ENCODE assay signal across 18 cellular contexts in the genomic region with DNA sequence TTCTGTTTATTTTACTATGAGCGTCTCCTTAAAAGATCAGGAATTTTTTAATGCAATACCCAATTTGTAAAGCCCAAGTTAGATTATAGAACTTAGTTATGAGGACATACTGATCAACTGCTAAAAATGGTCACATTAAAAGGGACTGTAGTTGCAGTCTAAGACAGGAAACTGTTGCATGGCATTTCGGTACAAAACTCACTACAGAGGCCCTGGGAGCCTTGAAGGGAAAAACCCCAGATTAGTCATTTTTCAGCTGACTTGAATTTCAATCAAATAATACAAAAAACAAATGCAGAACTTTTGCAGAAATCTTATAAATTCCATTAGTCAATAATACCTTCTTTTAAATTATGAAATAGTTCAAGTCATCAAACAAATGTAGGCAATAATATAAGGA. TPM values are rescaled to one million over a fixed set of nuclear protein-coding genes. Genes with fewer than 3 reads are reported as not detected.
DNase-seq lines count a peak whose midpoint lies in the region; ATAC-seq, FAIRE-seq and TF ChIP-seq lines count a peak whose summit lies in the region.
"Had no signal": no experiment of that assay in that cellular context is flagged by ENCODE, and none has a peak within 500 bp of the region (broad histone marks: within the 10 kb centered on the region; RNA-seq: fewer than 3 reads in every experiment).

No MANE protein-coding gene starts in this region.

- H3K36me3 ChIP-seq in SJSA1, result peaks cover 4% of the 10 kb centered on the region

- H3K9me3 ChIP-seq in SJSA1 (replicated peaks) (no peaks in the 10 kb centered on the region), T-helper 17 cell (ENCODE audit: control insufficient read depth, low read length, poor library complexity, severe bottlenecking) (no peaks in the 10 kb centered on the region)
- H3K9me3 ChIP-seq: psoas muscle had no signal

- peak; percentile 49 for DNase-seq in CD14-positive monocyte (ENCODE audit: low spot score)
- DNase-seq in H54 (ENCODE audit: insufficient read length, low spot score), result no peak
- peak in 1 of 2 experiments; percentile 10 for DNase-seq in SJSA1 (ENCODE audit: low read depth in 1 of 2, low spot score in 2 of 2)
- DNase-seq in fibroblast of the aortic adventitia (ENCODE audit: low read depth), result peak; percentile 51
- DNase-seq in activated T-helper 2 cell treated with anti-CD3 and anti-CD28 coated beads, Interferon-gamma antibody, Interleukin-2, Interleukin-4, amounts not matched to agents 10 μg/mL and 5 μg/mL and 100 μg/mL, durations not matched to agents 14 hours and 24 hours and 36 hours (ENCODE audit: low spot score), result no peak
- DNase-seq in retina, result no peak
- DNase-seq in T-helper 17 cell, result no peak
- DNase-seq: activated CD4-positive, alpha-beta T cell treated with anti-CD3 and anti-CD28 coated beads, Interleukin-2, amount 10 ng/mL, durations not matched to agents 7 days and 5 days; C1 segment of cervical spinal cord; effector memory CD4-positive, alpha-beta T cell; H9; Karpas-422; psoas muscle; stimulated activated naive CD4-positive, alpha-beta T cell; T-helper 1 cell had no signal

- TF ChIP-seq CTCF in CD14-positive monocyte (IDR thresholded peaks at IDR 0.05) (no peak), fibroblast of the aortic adventitia (IDR thresholded peaks at IDR 0.05; ENCODE audit: insufficient read depth, low read length) (no peak)

- H3K27ac Mint-ChIP-seq in CD14-positive monocyte, result peak overlapping the region in 5 of 7 donors; percentile 36 to 82 (median 64)
- H3K27ac Mint-ChIP-seq in activated T-helper 2 cell treated with anti-CD3 and anti-CD28 coated beads, Interferon-gamma antibody, Interleukin-2, Interleukin-4, amounts not matched to agents 10 μg/mL and 5 μg/mL and 100 μg/mL, durations not matched to agents 14 hours and 24 hours and 36 hours, result no peak overlapping the region
- no peak overlapping the region for H3K27ac Mint-ChIP-seq in T-helper 17 cell
- H3K27ac Mint-ChIP-seq: activated CD4-positive, alpha-beta T cell treated with anti-CD3 and anti-CD28 coated beads, Interleukin-2, amount 10 ng/mL, durations not matched to agents 7 days and 5 days; activated T-helper 1 cell treated with anti-CD3 and anti-CD28 coated beads, Interleukin-12 subunit alpha, Interleukin-12 subunit beta, Interleukin-2, Interleukin-4 antibody, amounts not matched to agents 30 ng/mL and 10 ng/mL and 1 ng/mL, durations not matched to agents 14 hours and 24 hours and 36 hours; H9 had no signal

- H3K27me3 Mint-ChIP-seq in CD14-positive monocyte (ENCODE audit: low read depth in 3 of 3) (peaks cover 0 to 4% (median 0%) of the 10 kb centered on the region in 3 donors), T-helper 17 cell (no peaks in the 10 kb centered on the region)
- H3K27me3 Mint-ChIP-seq in activated T-helper 2 cell treated with anti-CD3 and anti-CD28 coated beads, Interferon-gamma antibody, Interleukin-2, Interleukin-4, amounts not matched to agents 10 μg/mL and 5 μg/mL and 100 μg/mL, durations not matched to agents 14 hours and 24 hours and 36 hours (ENCODE audit: low read depth), result peaks cover 16% of the 10 kb centered on the region

- FAIRE-seq in H54 (lab: Jason Lieb, UNC), result peak; percentile 65
- FAIRE-seq: G401.6 had no signal

- H3K36me3 Mint-ChIP-seq in CD14-positive monocyte (no peaks in the 10 kb centered on the region), T-helper 17 cell (ENCODE audit: low read depth) (no peaks in the 10 kb centered on the region)
- no peaks in the 10 kb centered on the region for H3K36me3 Mint-ChIP-seq in activated T-helper 2 cell treated with anti-CD3 and anti-CD28 coated beads, Interferon-gamma antibody, Interleukin-2, Interleukin-4, amounts not matched to agents 10 μg/mL and 5 μg/mL and 100 μg/mL, durations not matched to agents 14 hours and 24 hours and 36 hours (ENCODE audit: low read depth)

- H3K4me1 Mint-ChIP-seq in CD14-positive monocyte (peaks cover 22% of the 10 kb centered on the region), T-helper 17 cell (no peaks in the 10 kb centered on the region)
- no peaks in the 10 kb centered on the region for H3K4me1 Mint-ChIP-seq in activated T-helper 2 cell treated with anti-CD3 and anti-CD28 coated beads, Interferon-gamma antibody, Interleukin-2, Interleukin-4, amounts not matched to agents 10 μg/mL and 5 μg/mL and 100 μg/mL, durations not matched to agents 14 hours and 24 hours and 36 hours (ENCODE audit: low read depth)
- H3K4me1 Mint-ChIP-seq: activated CD4-positive, alpha-beta T cell treated with anti-CD3 and anti-CD28 coated beads, Interleukin-2, amount 10 ng/mL, durations not matched to agents 7 days and 5 days had no signal

- H3K4me3 Mint-ChIP-seq in CD14-positive monocyte, result no peak overlapping the region
- no peak overlapping the region for H3K4me3 Mint-ChIP-seq in activated T-helper 2 cell treated with anti-CD3 and anti-CD28 coated beads, Interferon-gamma antibody, Interleukin-2, Interleukin-4, amounts not matched to agents 10 μg/mL and 5 μg/mL and 100 μg/mL, durations not matched to agents 14 hours and 24 hours and 36 hours (ENCODE audit: low read depth)
- H3K4me3 Mint-ChIP-seq in T-helper 17 cell, result no peak overlapping the region
- H3K4me3 Mint-ChIP-seq: activated CD4-positive, alpha-beta T cell treated with anti-CD3 and anti-CD28 coated beads, Interleukin-2, amount 10 ng/mL, durations not matched to agents 7 days and 5 days; activated T-helper 1 cell treated with anti-CD3 and anti-CD28 coated beads, Interleukin-12 subunit alpha, Interleukin-12 subunit beta, Interleukin-2, Interleukin-4 antibody, amounts not matched to agents 30 ng/mL and 10 ng/mL and 1 ng/mL, durations not matched to agents 14 hours and 24 hours and 36 hours; H9 had no signal

- peaks cover 0 to 15% (median 11%) of the 10 kb centered on the region in 7 donors for H3K9me3 Mint-ChIP-seq in CD14-positive monocyte
- no peaks in the 10 kb centered on the region for H3K9me3 Mint-ChIP-seq in activated T-helper 2 cell treated with anti-CD3 and anti-CD28 coated beads, Interferon-gamma antibody, Interleukin-2, Interleukin-4, amounts not matched to agents 10 μg/mL and 5 μg/mL and 100 μg/mL, durations not matched to agents 14 hours and 24 hours and 36 hours
- H3K9me3 Mint-ChIP-seq: activated CD4-positive, alpha-beta T cell treated with anti-CD3 and anti-CD28 coated beads, Interleukin-2, amount 10 ng/mL, durations not matched to agents 7 days and 5 days; activated T-helper 1 cell treated with anti-CD3 and anti-CD28 coated beads, Interleukin-12 subunit alpha, Interleukin-12 subunit beta, Interleukin-2, Interleukin-4 antibody, amounts not matched to agents 30 ng/mL and 10 ng/mL and 1 ng/mL, durations not matched to agents 14 hours and 24 hours and 36 hours had no signal

- no peak for ATAC-seq in T-helper 17 cell
- no peak for ATAC-seq in HG02642 (IDR thresholded peaks at IDR 0.05; ENCODE audit: poor library complexity, unreplicated experiment)
- ATAC-seq: psoas muscle had no signal

- H3K27ac ChIP-seq in SJSA1, result peak overlapping the region; percentile 26
- H3K27ac ChIP-seq: psoas muscle had no signal

- H3K27me3 ChIP-seq in SJSA1 (replicated peaks), result no peaks in the 10 kb centered on the region

- no peak for TF ChIP-seq POLR2A in H54 (IDR thresholded peaks at IDR 0.05; ENCODE audit: low read depth, low read length)

- H3K4me3 ChIP-seq in SJSA1 (no peak overlapping the region), fibroblast of the aortic adventitia (ENCODE audit: low read depth, low read length) (no peak overlapping the region)
- H3K4me3 ChIP-seq: psoas muscle had no signal

- peaks cover 6% of the 10 kb centered on the region; the same call in 1 of the 2 replicates for H3K4me1 ChIP-seq in SJSA1 (replicated peaks)
- H3K4me1 ChIP-seq: psoas muscle had no signal

- intact Hi-C loops in CD14-positive monocyte (cut with micrococcal nuclease), result loop anchor here in 1 of 2 donors (5.0 kb wide), 1 partner anchor 38 kb away; no protein-coding TSS in a partner anchor
- intact Hi-C loops in activated T-helper 2 cell treated with anti-CD3 and anti-CD28 coated beads, Interferon-gamma antibody, Interleukin-2, Interleukin-4, amounts not matched to agents 10 μg/mL and 5 μg/mL and 100 μg/mL, durations not matched to agents 14 hours and 24 hours and 36 hours (cut with micrococcal nuclease), result no loop called here

RNA-seq across cellular contexts. Expression of a gene that starts 6.9 kb away (rescaled TPM):
- polyA plus RNA-seq in CD14-positive monocyte, result 10 to 100 TPM in 1 of 2 donors, 1 to 10 TPM in 1; 9.1 to 10.5 TPM
- 8.1 and 10.5 TPM in 2 replicates for total RNA-seq in SJSA1 (2014; rRNA removed; shearing (Covaris generic))
- total RNA-seq in fibroblast of the aortic adventitia (ENCODE audit: low replicate concordance), result 175 and 216 TPM in 2 replicates
- total RNA-seq in activated T-helper 2 cell treated with anti-CD3 and anti-CD28 coated beads, Interferon-gamma antibody, Interleukin-2, Interleukin-4, amounts not matched to agents 10 μg/mL and 5 μg/mL and 100 μg/mL, durations not matched to agents 14 hours and 24 hours and 36 hours, result not detected in 2 replicates
- total RNA-seq in T-helper 17 cell, result 1 to 10 TPM in 1 of 2 donors, under 1 TPM in 1; 0.50 to 1.2 TPM
- total RNA-seq: activated T-helper 1 cell treated with anti-CD3 and anti-CD28 coated beads, Interleukin-12 subunit alpha, Interleukin-12 subunit beta, Interleukin-2, Interleukin-4 antibody, amounts not matched to agents 30 ng/mL and 10 ng/mL and 1 ng/mL, durations not matched to agents 14 hours and 24 hours and 36 hours had no signal

Comparison
In these comparisons a context has a peak if more than half of its experiments do, and no peak if none do; other contexts are left out.
1. DNase-seq: peak in CD14-positive monocyte (single experiment) and fibroblast of the aortic adventitia (single experiment); none in H54 (single experiment), activated T-helper 2 cell treated with anti-CD3 and anti-CD28 coated beads, Interferon-gamma antibody, Interleukin-2, Interleukin-4, amounts not matched to agents 10 μg/mL and 5 μg/mL and 100 μg/mL, durations not matched to agents 14 hours and 24 hours and 36 hours (single experiment), retina (single experiment) and T-helper 17 cell (0 of 3).
2. H3K27ac Mint-ChIP-seq: peak in CD14-positive monocyte (5 of 7); none in activated T-helper 2 cell treated with anti-CD3 and anti-CD28 coated beads, Interferon-gamma antibody, Interleukin-2, Interleukin-4, amounts not matched to agents 10 μg/mL and 5 μg/mL and 100 μg/mL, durations not matched to agents 14 hours and 24 hours and 36 hours (single experiment) and T-helper 17 cell (single experiment).
3. RNA of a gene that starts 6.9 kb away (total RNA-seq): 175 to 216 TPM in fibroblast of the aortic adventitia; 8.1 to 10.5 TPM in SJSA1, 0.50 to 1.2 TPM in T-helper 17 cell and not detected in activated T-helper 2 cell treated with anti-CD3 and anti-CD28 coated beads, Interferon-gamma antibody, Interleukin-2, Interleukin-4, amounts not matched to agents 10 μg/mL and 5 μg/mL and 100 μg/mL, durations not matched to agents 14 hours and 24 hours and 36 hours; every median in the first group is over 10 times any median in the second.